8 cellular contexts compared by ENCODE assay signal in genomic region chr11:46277623-46278386, GRCh38. TPM values are rescaled to one million over a fixed set of nuclear protein-coding genes. Genes with fewer than 3 reads are reported as not detected.
A peak's percentile ranks its signal among the peaks of the same experiment; 100 is the strongest.
DNase-seq lines count a peak whose midpoint lies in the region; ATAC-seq, FAIRE-seq and TF ChIP-seq lines count a peak whose summit lies in the region.

Gene CREB3L1, plus strand, starts transcription at chr11:46277662. Its CDS starts 450 bp downstream, at chr11:46278112.

- ATAC-seq in foreskin keratinocyte = peak; percentile 10
- no peak for ATAC-seq in HG03175 (IDR thresholded peaks at IDR 0.05; ENCODE audit: unreplicated experiment)
- no peak for ATAC-seq in HG03159 (IDR thresholded peaks at IDR 0.05; ENCODE audit: unreplicated experiment)

- no peak within 1 kb of the TSS for H2AFZ ChIP-seq in PC-9

- FAIRE-seq in GM12892 (lab: Jason Lieb, UNC) (no peak), GM19239 (lab: Jason Lieb, UNC) (no peak)

- H3K9me2 ChIP-seq in PC-9 (ENCODE audit: insufficient read depth) = no peaks in the 10 kb centered on the region

- H3K9me3 ChIP-seq in PC-9 (ENCODE audit: insufficient read depth, low read depth) = no peaks in the 10 kb centered on the region

- H3K27ac ChIP-seq in PC-9 (no peak within 1 kb of the TSS), foreskin keratinocyte (no peak within 1 kb of the TSS), rectal smooth muscle tissue (ENCODE audit: low read depth, low read length) (peak within 1 kb of the TSS; percentile 38)

- BruUV-seq in PC-9 (replicated peaks; lab: Mats Ljungman, UMichigan) = no TSS peak

- no peaks in the 10 kb centered on the region for H3K79me2 ChIP-seq in PC-9 (ENCODE audit: low read depth)

- H3K4me1 ChIP-seq in PC-9 (replicated peaks; ENCODE audit: insufficient read depth) (peaks cover 29% of the 10 kb centered on the region), foreskin keratinocyte (peaks cover 5% of the 10 kb centered on the region), rectal smooth muscle tissue (ENCODE audit: control insufficient read depth, insufficient read depth, low read length) (peaks cover 12% of the 10 kb centered on the region)

- H3F3A ChIP-seq in PC-9 (ENCODE audit: insufficient read depth, low read depth) = peaks cover 15% of the 10 kb centered on the region

- H3K36me3 ChIP-seq in PC-9 (ENCODE audit: low read depth) = no peaks in the 10 kb centered on the region
- H3K36me3 ChIP-seq in rectal smooth muscle tissue (ENCODE audit: control insufficient read depth, insufficient read depth, low read length) = no peaks in the 10 kb centered on the region

- H3K9ac ChIP-seq in rectal smooth muscle tissue (ENCODE audit: low read length) = peak within 1 kb of the TSS; percentile 45

- H4K20me1 ChIP-seq in PC-9 (ENCODE audit: insufficient read depth) = no peaks in the 10 kb centered on the region

- CTCF ChIA-PET in PC-9 (lab: Charles Lee) = interaction anchor here (0.6 to 2.1 kb wide), 3 partner anchors 17 to 68 kb away, joined by 3 to 38 read pairs (median 9); no protein-coding TSS in a partner anchor

- DNase-seq in GM12892 (ENCODE audit: insufficient read length) (peak; percentile 58), PC-9 (no peak), foreskin keratinocyte (no peak), kidney glomerular epithelial cell (lab: John Stamatoyannopoulos, UW) (no peak), GM19239 (ENCODE audit: insufficient read length, low spot score) (no peak)

- no peak for TF ChIP-seq POLR2A in GM12892 (IDR thresholded peaks at IDR 0.05; ENCODE audit: low read depth, low read length)

- peak within 1 kb of the TSS; percentile 37; the same call in 1 of the 2 replicates for H3K4me2 ChIP-seq in PC-9

- TF ChIP-seq CTCF in PC-9 (conservative IDR thresholded peaks at IDR 0.05) = no peak
- TF ChIP-seq CTCF in foreskin keratinocyte (conservative IDR thresholded peaks at IDR 0.05) = no peak

- H3K27me3 ChIP-seq in PC-9 (ENCODE audit: insufficient read depth, low read depth) = 0 out of 2 replicates have a peak, but pooled peaks cover 3% of the 10 kb centered on the region
- H3K27me3 ChIP-seq in foreskin keratinocyte = peaks cover 47% of the 10 kb centered on the region
- H3K27me3 ChIP-seq in rectal smooth muscle tissue (ENCODE audit: control insufficient read depth, insufficient read depth, low read length) = peaks cover 6% of the 10 kb centered on the region

- intact Hi-C loops in PC-9 (cut with micrococcal nuclease; ENCODE audit: unreplicated experiment) = loop anchor here (2.0 kb wide), 1 partner anchor 17 kb away; no protein-coding TSS in a partner anchor

- POLR2A ChIA-PET in PC-9 (lab: Charles Lee; ENCODE audit: unreplicated experiment) = no interaction called here

- H3K4me3 ChIP-seq in PC-9 = no peak within 1 kb of the TSS
- peak within 1 kb of the TSS; percentile 70 for H3K4me3 ChIP-seq in rectal smooth muscle tissue (ENCODE audit: low read length)

RNA-seq across cellular contexts. Expression of gene CREB3L1, which starts in this region (rescaled TPM):
- 1.6 TPM for polyA plus RNA-seq in GM12892 (2012; ENCODE audit: missing spikeins)
- 1.3 and 3.1 TPM in 2 replicates for total RNA-seq in PC-9 (2021)
- total RNA-seq in foreskin keratinocyte = 0.35 and 0.88 TPM in 2 replicates
- 0.61 and 1.1 TPM in 2 replicates for polyA plus RNA-seq in foreskin keratinocyte
